Comparison of ENCODE assay signal across 8 cellular contexts in the genomic region with DNA sequence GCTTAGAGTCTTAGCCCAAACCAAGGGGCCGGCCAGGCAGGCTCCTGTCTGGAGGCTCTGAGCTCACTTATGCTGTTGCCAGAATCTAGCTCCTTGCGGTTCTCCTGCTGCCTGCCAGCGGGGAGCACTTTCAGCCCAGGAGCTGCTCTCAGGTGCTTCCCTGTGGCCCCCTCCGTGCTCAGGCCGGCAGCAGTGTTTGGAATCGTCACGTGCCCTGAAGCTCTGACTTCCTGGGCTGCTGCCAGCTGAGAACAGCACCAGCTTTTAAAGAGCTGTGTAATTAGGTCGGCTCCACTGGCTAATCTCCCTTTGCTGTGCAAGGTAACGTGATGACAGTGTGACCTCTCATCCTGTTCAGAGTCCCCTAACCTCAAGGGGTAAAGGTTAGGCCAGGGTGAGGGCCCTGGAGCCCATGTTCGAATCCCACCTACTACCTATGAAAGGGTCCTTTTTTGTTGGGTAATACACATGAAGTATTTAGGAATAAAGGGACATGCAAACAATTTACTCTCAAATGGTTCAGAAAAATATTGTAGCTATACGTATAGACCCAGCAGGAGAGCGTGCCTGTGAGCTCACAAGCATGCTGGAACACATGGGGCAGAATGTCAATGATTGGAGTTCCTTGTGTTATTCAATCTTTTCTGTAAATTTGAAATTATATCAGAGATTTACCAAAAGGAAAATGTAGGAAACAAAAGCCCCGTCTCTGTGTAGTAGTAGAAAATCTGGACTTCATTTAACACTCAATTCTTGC. TPM values are rescaled to one million over a fixed set of nuclear protein-coding genes. Genes with fewer than 3 reads are reported as not detected.
DNase-seq lines count a peak whose midpoint lies in the region; ATAC-seq and TF ChIP-seq lines count a peak whose summit lies in the region.

No MANE protein-coding gene starts in this region.

- H3K27ac Mint-ChIP-seq in activated CD4-positive, alpha-beta T cell treated with anti-CD3 and anti-CD28 coated beads for 36 hours: peak overlapping the region; percentile 68
- no peak overlapping the region for H3K27ac Mint-ChIP-seq in endothelial cell (ENCODE audit: unreplicated experiment)

- peak; percentile 62 for ATAC-seq in activated CD4-positive, alpha-beta T cell treated with anti-CD3 and anti-CD28 coated beads for 36 hours
- no peak for ATAC-seq in GM21737 (IDR thresholded peaks at IDR 0.05; ENCODE audit: unreplicated experiment)

- intact Hi-C loops in activated CD4-positive, alpha-beta T cell treated with anti-CD3 and anti-CD28 coated beads for 36 hours (cut with DNase I, micrococcal nuclease): loop anchor here in 1 of 2 experiments (2.0 kb wide), 1 partner anchor 16 kb away; no protein-coding TSS in a partner anchor

- H3K27me3 Mint-ChIP-seq in activated CD4-positive, alpha-beta T cell treated with anti-CD3 and anti-CD28 coated beads for 36 hours: no peaks in the 10 kb centered on the region
- H3K27me3 Mint-ChIP-seq in endothelial cell (ENCODE audit: unreplicated experiment): peaks cover 3% of the 10 kb centered on the region

- H3K4me1 Mint-ChIP-seq in activated CD4-positive, alpha-beta T cell treated with anti-CD3 and anti-CD28 coated beads for 36 hours: peaks cover 57% of the 10 kb centered on the region
- H3K4me1 Mint-ChIP-seq in endothelial cell (ENCODE audit: unreplicated experiment): peaks cover 24% of the 10 kb centered on the region

- CTCF ChIA-PET in activated CD4-positive, alpha-beta T cell treated with anti-CD3 and anti-CD28 coated beads for 36 hours (lab: Charles Lee): interaction anchor here (0.7 to 2.3 kb wide), 7 partner anchors 14 to 24 kb away, joined by 3 to 16 read pairs (median 3); a partner anchor contains a TSS

- no peaks in the 10 kb centered on the region for H3K9me3 Mint-ChIP-seq in activated CD4-positive, alpha-beta T cell treated with anti-CD3 and anti-CD28 coated beads for 36 hours (ENCODE audit: low read depth)
- H3K9me3 Mint-ChIP-seq in endothelial cell (ENCODE audit: unreplicated experiment): no peaks in the 10 kb centered on the region

- POLR2A ChIA-PET in activated CD4-positive, alpha-beta T cell treated with anti-CD3 and anti-CD28 coated beads for 36 hours (lab: Charles Lee): interaction anchor here (0.6 to 1.4 kb wide), 3 partner anchors 13 to 706 kb away, joined by 3 to 4 read pairs (median 4); no protein-coding TSS in a partner anchor

- TF ChIP-seq CTCF in endothelial cell (IDR thresholded peaks at IDR 0.05; ENCODE audit: unreplicated experiment): no peak

- peaks cover 16% of the 10 kb centered on the region for H3K36me3 Mint-ChIP-seq in activated CD4-positive, alpha-beta T cell treated with anti-CD3 and anti-CD28 coated beads for 36 hours (ENCODE audit: low read depth)
- peaks cover 12% of the 10 kb centered on the region for H3K36me3 Mint-ChIP-seq in endothelial cell (ENCODE audit: low read depth, unreplicated experiment)

- no peak overlapping the region for H3K4me3 Mint-ChIP-seq in activated CD4-positive, alpha-beta T cell treated with anti-CD3 and anti-CD28 coated beads for 36 hours
- no peak overlapping the region for H3K4me3 Mint-ChIP-seq in endothelial cell (ENCODE audit: unreplicated experiment)

- DNase-seq in activated CD4-positive, alpha-beta T cell treated with anti-CD3 and anti-CD28 coated beads for 36 hours: peak; percentile 50
- DNase-seq in activated CD4-positive, alpha-beta T cell treated with anti-CD3 and anti-CD28 coated beads for 1 hour: no peak
- DNase-seq in NCI-H2171 (lab: John Stamatoyannopoulos, UW) (peak; percentile 93), amniotic stem cell (lab: John Stamatoyannopoulos, UW) (peak; percentile 1), left kidney (ENCODE audit: low read depth, low spot score) (peak; percentile 80), endothelial cell (ENCODE audit: low spot score) (no peak), GF-D8 (lab: John Stamatoyannopoulos, UW) (no peak)

RNA-seq across cellular contexts. Expression of a gene that starts 16.6 kb away (rescaled TPM):
- total RNA-seq in activated CD4-positive, alpha-beta T cell treated with anti-CD3 and anti-CD28 coated beads for 36 hours: 10 to 100 TPM; 17.6 to 18.3 TPM
- total RNA-seq in endothelial cell (ENCODE audit: unreplicated experiment): 22.6 TPM

RNA-seq across cellular contexts. Expression of a gene that starts 19.0 kb away (rescaled TPM):
- total RNA-seq in activated CD4-positive, alpha-beta T cell treated with anti-CD3 and anti-CD28 coated beads for 36 hours: 10 to 100 TPM; 33.9 to 41.3 TPM
- 18.5 TPM for total RNA-seq in endothelial cell (ENCODE audit: unreplicated experiment)

Comparison
In these comparisons a context has a peak if more than half of its experiments do, and no peak if none do; other contexts are left out.
1. DNase-seq: peak in activated CD4-positive, alpha-beta T cell treated with anti-CD3 and anti-CD28 coated beads for 36 hours (single experiment), NCI-H2171 (single experiment), amniotic stem cell (single experiment) and left kidney (single experiment); none in activated CD4-positive, alpha-beta T cell treated with anti-CD3 and anti-CD28 coated beads for 1 hour (single experiment), endothelial cell (single experiment) and GF-D8 (single experiment).